ENCODE assay signal across 8 cellular contexts in genomic region chr3:54891540-54891897, GRCh38. TPM values are rescaled to one million over a fixed set of nuclear protein-coding genes. Genes with fewer than 3 reads are reported as not detected.
DNase-seq lines count a peak whose midpoint lies in the region; ATAC-seq and TF ChIP-seq lines count a peak whose summit lies in the region.

No MANE protein-coding gene starts in this region.

- DNase-seq in HFF-Myc (ENCODE audit: extremely low read depth, low read depth) (peak; percentile 98), SK-MEL-5 (ENCODE audit: low read depth, low spot score) (peak; percentile 38), fibroblast of the conjunctiva (ENCODE audit: low read depth) (peak; percentile 97), nucleus accumbens (lab: John Stamatoyannopoulos, UW) (peak in 36 of 56 donors; percentile 2 to 58 (median 22)), GM19238 (ENCODE audit: insufficient read length, low spot score) (no peak), NCI-H2107 treated with DMSO at 0.1 percent for 48 hours (lab: John Stamatoyannopoulos, UW; ENCODE audit: unreplicated experiment) (no peak)
- DNase-seq in activated CD4-positive, CD25-positive, alpha-beta regulatory T cell treated with anti-CD3 and anti-CD28 coated beads, Interleukin-2, amount 50 U/mL, for 72 hours, result no peak

- no peak for ATAC-seq in GM21723 (IDR thresholded peaks at IDR 0.05; ENCODE audit: unreplicated experiment)

- peak; percentile 65 for TF ChIP-seq CTCF in HFF-Myc (IDR thresholded peaks at IDR 0.05; ENCODE audit: low read depth, low read length, missing control alignments)

- H3K4me3 ChIP-seq in HFF-Myc (replicated peaks; ENCODE audit: low read depth, low read length), result no peak overlapping the region

- in situ Hi-C loops in SK-MEL-5 (cut with HindIII; ENCODE audit: low pct_unique_long_range_greater_than_20kb, low sequenced_read_pairs), result no loop called here

RNA-seq across cellular contexts. Expression of gene LRTM1, which starts 36.3 kb away (rescaled TPM):
- not detected in 2 replicates for total RNA-seq in SK-MEL-5 (2014; rRNA removed; shearing (Covaris generic))
- polyA plus RNA-seq in SK-MEL-5 (2015; cell fraction: cytosol; rRNA removed), result not detected in 2 replicates
- not detected in 2 replicates for polyA plus RNA-seq in SK-MEL-5 (2015; cell fraction: nucleus; rRNA removed)

Comparison
In these comparisons a context has a peak if more than half of its experiments do, and no peak if none do; other contexts are left out.
1. DNase-seq: peak in HFF-Myc (single experiment), SK-MEL-5 (single experiment), fibroblast of the conjunctiva (single experiment) and nucleus accumbens (36 of 56); none in GM19238 (single experiment), activated CD4-positive, CD25-positive, alpha-beta regulatory T cell treated with anti-CD3 and anti-CD28 coated beads, Interleukin-2, amount 50 U/mL, for 72 hours (single experiment) and NCI-H2107 treated with DMSO at 0.1 percent for 48 hours (single experiment).